7 cellular contexts compared by ENCODE assay signal in the genomic region with DNA sequence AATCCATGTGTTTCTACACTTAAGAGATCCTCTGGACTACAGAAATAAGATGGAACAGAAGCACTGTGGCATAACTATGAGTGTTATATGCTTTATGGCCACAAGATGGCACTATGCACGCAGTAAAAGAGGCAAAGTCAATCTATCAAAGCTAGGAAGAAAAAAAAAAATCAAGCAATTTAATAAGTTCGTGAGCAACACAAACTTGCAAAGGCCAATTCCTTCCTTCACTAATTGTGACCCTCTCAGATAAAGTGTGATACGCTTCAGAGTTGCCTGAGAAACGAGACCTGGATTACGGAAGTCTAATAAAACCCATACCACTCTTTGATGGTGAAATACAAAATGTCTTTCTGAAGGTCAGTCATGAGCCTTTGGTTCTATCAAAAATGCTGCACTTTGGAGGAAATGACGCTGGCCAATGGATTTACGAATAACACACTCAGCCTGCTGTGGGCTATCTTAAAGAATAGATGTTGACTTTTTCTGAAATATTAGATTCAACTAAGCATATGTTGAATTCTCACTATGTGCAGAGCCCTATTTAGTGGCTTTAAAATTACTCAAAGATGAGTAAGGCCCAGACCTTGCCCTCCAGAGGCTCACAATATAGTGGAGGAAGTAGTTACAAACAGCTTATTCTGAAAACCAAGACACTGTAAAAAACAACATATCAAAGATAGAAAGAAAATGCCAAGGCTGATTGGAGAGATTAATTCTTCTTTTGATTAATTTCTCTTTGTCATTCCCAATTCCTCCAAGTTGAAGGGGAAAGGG. TPM values are rescaled to one million over a fixed set of nuclear protein-coding genes. Genes with fewer than 3 reads are reported as not detected.
A peak's percentile ranks its signal among the peaks of the same experiment; 100 is the strongest.
DNase-seq lines count a peak whose midpoint lies in the region; ATAC-seq and TF ChIP-seq lines count a peak whose summit lies in the region.

No MANE protein-coding gene starts in this region.

- peak; percentile 34 for TF ChIP-seq CTCF in GM20000 (IDR thresholded peaks at IDR 0.05; ENCODE audit: extremely low read depth, missing control alignments)

- peak; percentile 57 for DNase-seq in EH (ENCODE audit: low read depth)
- peak; percentile 52 for DNase-seq in GM20000 (ENCODE audit: low spot score)
- peak; percentile 65 to 83 for DNase-seq in Kasumi-1 (lab: John Stamatoyannopoulos, UW)
- peak; percentile 45 for DNase-seq in RPMI7951 (ENCODE audit: low read depth)
- peak; percentile 65 for DNase-seq in cerebellum (ENCODE audit: low spot score)
- DNase-seq in left colon: no peak
- peak; percentile 41 for DNase-seq in stimulated activated CD8-positive, alpha-beta memory T cell treated with anti-CD3 and anti-CD28 coated beads, Interleukin-4, amount 100 ng/mL, for 48 hours

- intact Hi-C loops in left colon (cut with DNase I, micrococcal nuclease): loop anchor here in 1 of 2 donors (5.0 kb wide), 2 partner anchors 166 to 261 kb away; no protein-coding TSS in a partner anchor

- ATAC-seq in left colon: peak; percentile 69

RNA-seq across cellular contexts. Expression of a gene that starts 35.5 kb away (rescaled TPM):
- not detected in 2 replicates for total RNA-seq in RPMI7951 (2014; rRNA removed; shearing (Covaris generic))
- 6.1 TPM for total RNA-seq in cerebellum
- 1 to 10 TPM; 1.2 to 1.9 TPM for total RNA-seq in left colon

RNA-seq across cellular contexts. Expression of a gene that starts 58.2 kb away (rescaled TPM):
- 0.10 and 0.24 TPM in 2 replicates for total RNA-seq in RPMI7951 (2014; rRNA removed; shearing (Covaris generic))
- 4.7 TPM for total RNA-seq in cerebellum
- 100 to 1,000 TPM; 311 to 330 TPM for total RNA-seq in left colon

Comparison
In these comparisons a context has a peak if more than half of its experiments do, and no peak if none do; other contexts are left out.
1. DNase-seq: peak in EH (single experiment), GM20000 (single experiment), Kasumi-1 (2 of 2), RPMI7951 (single experiment), cerebellum (single experiment) and stimulated activated CD8-positive, alpha-beta memory T cell treated with anti-CD3 and anti-CD28 coated beads, Interleukin-4, amount 100 ng/mL, for 48 hours (single experiment); none in left colon (0 of 2).
2. RNA of a gene that starts 58.2 kb away (total RNA-seq): 311 to 330 TPM in left colon; 4.7 TPM in cerebellum (single experiment) and 0.10 to 0.24 TPM in RPMI7951; every median in the first group is over 10 times any median in the second.